In genomic region chr19:51002101-51002532, GRCh38 we compare ENCODE assay signal across 18 cellular contexts. TPM values are rescaled to one million over a fixed set of nuclear protein-coding genes. Genes with fewer than 3 reads are reported as not detected.
A peak's percentile ranks its signal among the peaks of the same experiment; 100 is the strongest.
DNase-seq lines count a peak whose midpoint lies in the region; ATAC-seq and TF ChIP-seq lines count a peak whose summit lies in the region.
"Had no signal": no experiment of that assay in that cellular context is flagged by ENCODE, and none has a peak within 500 bp of the region (broad histone marks: within the 10 kb centered on the region; RNA-seq: fewer than 3 reads in every experiment).

No MANE protein-coding gene starts in this region.

- H3K27me3 Mint-ChIP-seq in endodermal cell (ENCODE audit: insufficient read depth) (peaks cover 62% of the 10 kb centered on the region), nephron progenitor cell (ENCODE audit: low read depth, poor library complexity) (peaks cover 66% of the 10 kb centered on the region)

- no peak overlapping the region for H3K27ac ChIP-seq in endodermal cell (ENCODE audit: low read depth, low read length)
- H3K27ac ChIP-seq: SJCRH30 had no signal

- H3K4me1 Mint-ChIP-seq in endodermal cell (peaks cover 14% of the 10 kb centered on the region), nephron progenitor cell (peaks cover 58% of the 10 kb centered on the region)
- H3K4me1 Mint-ChIP-seq: stimulated activated naive CD8-positive, alpha-beta T cell treated with anti-CD3 and anti-CD28 coated beads, Interleukin-15, amount 100 ng/mL, for 72 hours had no signal

- H3K27ac Mint-ChIP-seq in endodermal cell (peak overlapping the region; percentile 68), nephron progenitor cell (peak overlapping the region; percentile 95)
- H3K27ac Mint-ChIP-seq: activated naive CD4-positive, alpha-beta T cell treated with anti-CD3 and anti-CD28 coated beads for 36 hours; naive B cell; stimulated activated naive CD8-positive, alpha-beta T cell treated with anti-CD3 and anti-CD28 coated beads, Interleukin-15, amount 100 ng/mL, for 72 hours; T-helper 2 cell treated with Interferon-gamma antibody and Interleukin-4, amounts not matched to agents 5 μg/mL and 100 μg/mL, for 36 hours had no signal

- TF ChIP-seq CTCF in endodermal cell (conservative IDR thresholded peaks at IDR 0.05) (no peak), nephron progenitor cell (IDR thresholded peaks at IDR 0.05) (no peak)

- peaks cover 12% of the 10 kb centered on the region for H3K27me3 ChIP-seq in endodermal cell (ENCODE audit: control insufficient read depth, insufficient read depth, low read length, poor library complexity, severe bottlenecking)

- H3K36me3 ChIP-seq in ES-I3 (ENCODE audit: insufficient read depth, low read length): no peaks in the 10 kb centered on the region
- no peaks in the 10 kb centered on the region for H3K36me3 ChIP-seq in endodermal cell (ENCODE audit: control insufficient read depth, insufficient read depth, low read length)
- H3K36me3 ChIP-seq: SJCRH30 had no signal

- no peaks in the 10 kb centered on the region for H3K36me3 Mint-ChIP-seq in endodermal cell (ENCODE audit: low read depth)
- H3K36me3 Mint-ChIP-seq in nephron progenitor cell (ENCODE audit: low read depth): no peaks in the 10 kb centered on the region
- H3K36me3 Mint-ChIP-seq: naive B cell had no signal

- no peak overlapping the region for H3K4me3 ChIP-seq in endodermal cell (ENCODE audit: low read length)
- H3K4me3 ChIP-seq: SJCRH30 had no signal

- H3K9ac ChIP-seq in ES-I3 (ENCODE audit: low read depth, low read length): peak overlapping the region; percentile 49
- no peak overlapping the region for H3K9ac ChIP-seq in endodermal cell (ENCODE audit: extremely low read depth, low read length, poor library complexity, severe bottlenecking)

- DNase-seq in endodermal cell (peak; percentile 79), nephron progenitor cell (peak; percentile 61), NAMALWA (ENCODE audit: low spot score) (no peak), NCI-H526 treated with DMSO at 0.1 percent for 48 hours (lab: John Stamatoyannopoulos, UW) (no peak)
- DNase-seq: left ventricle myocardium superior, naive B cell, NCI-H510A treated with DMSO at 0.1 percent for 48 hours had no signal

- no peaks in the 10 kb centered on the region for H3K9me3 Mint-ChIP-seq in endodermal cell
- H3K9me3 Mint-ChIP-seq in nephron progenitor cell: no peaks in the 10 kb centered on the region
- H3K9me3 Mint-ChIP-seq: activated naive CD4-positive, alpha-beta T cell treated with anti-CD3 and anti-CD28 coated beads for 36 hours; stimulated activated naive CD8-positive, alpha-beta T cell treated with anti-CD3 and anti-CD28 coated beads, Interleukin-15, amount 100 ng/mL, for 72 hours; T-helper 2 cell treated with Interferon-gamma antibody and Interleukin-4, amounts not matched to agents 5 μg/mL and 100 μg/mL, for 36 hours had no signal

- no peak for ATAC-seq in HG03354 (IDR thresholded peaks at IDR 0.05; ENCODE audit: poor library complexity, severe bottlenecking, unreplicated experiment)
- ATAC-seq: left ventricle myocardium superior had no signal

- H3K4me3 Mint-ChIP-seq in endodermal cell: peak overlapping the region; percentile 49
- H3K4me3 Mint-ChIP-seq in nephron progenitor cell: peak overlapping the region; percentile 56
- H3K4me3 Mint-ChIP-seq: activated naive CD4-positive, alpha-beta T cell treated with anti-CD3 and anti-CD28 coated beads for 36 hours; stimulated activated naive CD8-positive, alpha-beta T cell treated with anti-CD3 and anti-CD28 coated beads, Interleukin-15, amount 100 ng/mL, for 72 hours; T-helper 2 cell treated with Interferon-gamma antibody and Interleukin-4, amounts not matched to agents 5 μg/mL and 100 μg/mL, for 36 hours had no signal

- WGBS in endodermal cell (ENCODE audit: insufficient coverage in 1 of 2, insufficient read length in 1 of 2), 2 experiments: 86 to 89% methylated on average over 9 to 12 of the region's 12 CpGs

- H3K9me3 ChIP-seq in ES-I3 (ENCODE audit: control insufficient read depth, insufficient read depth, low read length) (no peaks in the 10 kb centered on the region), endodermal cell (ENCODE audit: control insufficient read depth, low read length) (no peaks in the 10 kb centered on the region)
- H3K9me3 ChIP-seq: SJCRH30 had no signal

- H3K4me1 ChIP-seq in ES-I3 (ENCODE audit: insufficient read depth, low read length) (no peaks in the 10 kb centered on the region; the same call in 1 of the 2 replicates), endodermal cell (ENCODE audit: control insufficient read depth, insufficient read depth, low read length) (no peaks in the 10 kb centered on the region)
- H3K4me1 ChIP-seq: SJCRH30 had no signal

RNA-seq across cellular contexts. Expression of gene KLK8, which starts 0.7 kb away (rescaled TPM):
- total RNA-seq in endodermal cell: 1 to 10 TPM in 1 of 2 donors, not detected in 1; 1.1 TPM
- 0.64 TPM for polyA plus RNA-seq in endodermal cell (2013, experiment 1 of 2)
- 1.0 TPM for polyA plus RNA-seq in endodermal cell (2013, experiment 2 of 2)
- total RNA-seq: activated naive CD4-positive, alpha-beta T cell treated with anti-CD3 and anti-CD28 coated beads for 36 hours; dermis blood vessel endothelial cell; HT1080; left ventricle myocardium superior; M059J; pulmonary artery endothelial cell; SJCRH30 had no signal
- polyA plus RNA-seq: AG04450 had no signal

RNA-seq across cellular contexts. Expression of gene KLK10, which starts 17.4 kb away (rescaled TPM):
- total RNA-seq in endodermal cell: under 1 TPM; 0.46 to 0.91 TPM
- polyA plus RNA-seq in endodermal cell (2013, experiment 1 of 2): 0.50 TPM
- polyA plus RNA-seq in endodermal cell (2013, experiment 2 of 2): 0.21 TPM
- total RNA-seq: activated naive CD4-positive, alpha-beta T cell treated with anti-CD3 and anti-CD28 coated beads for 36 hours; HT1080; M059J; pulmonary artery endothelial cell; SJCRH30 had no signal
- polyA plus RNA-seq: AG04450 had no signal

RNA-seq across cellular contexts. Expression of gene KLK7, which starts 18.4 kb away (rescaled TPM):
- not detected for total RNA-seq in endodermal cell
- not detected for polyA plus RNA-seq in endodermal cell (2013, experiment 1 of 2)
- polyA plus RNA-seq in endodermal cell (2013, experiment 2 of 2): not detected
- total RNA-seq: activated naive CD4-positive, alpha-beta T cell treated with anti-CD3 and anti-CD28 coated beads for 36 hours; HT1080; left ventricle myocardium superior; M059J; pulmonary artery endothelial cell; SJCRH30 had no signal
- polyA plus RNA-seq: AG04450 had no signal

RNA-seq across cellular contexts. Expression of gene KLK11, which starts 24.3 kb away (rescaled TPM):
- 1 to 10 TPM in 1 of 2 donors, under 1 TPM in 1; 0.29 to 2.5 TPM for total RNA-seq in endodermal cell
- not detected for polyA plus RNA-seq in endodermal cell (2013, experiment 1 of 2)
- polyA plus RNA-seq in endodermal cell (2013, experiment 2 of 2): not detected
- total RNA-seq: activated naive CD4-positive, alpha-beta T cell treated with anti-CD3 and anti-CD28 coated beads for 36 hours; dermis blood vessel endothelial cell; HT1080; M059J; pulmonary artery endothelial cell; SJCRH30 had no signal
- polyA plus RNA-seq: AG04450 had no signal

RNA-seq across cellular contexts. Expression of gene KLK12, which starts 32.7 kb away (rescaled TPM):
- total RNA-seq in endodermal cell: not detected
- not detected for polyA plus RNA-seq in endodermal cell (2013, experiment 1 of 2)
- polyA plus RNA-seq in endodermal cell (2013, experiment 2 of 2): not detected
- total RNA-seq: activated naive CD4-positive, alpha-beta T cell treated with anti-CD3 and anti-CD28 coated beads for 36 hours; dermis blood vessel endothelial cell; HT1080; left ventricle myocardium superior; M059J; pulmonary artery endothelial cell; SJCRH30 had no signal
- polyA plus RNA-seq: AG04450 had no signal

Comparison
In these comparisons a context has a peak if more than half of its experiments do, and no peak if none do; other contexts are left out.
1. DNase-seq: peak in endodermal cell (single experiment) and nephron progenitor cell (single experiment); none in NAMALWA (single experiment) and NCI-H526 treated with DMSO at 0.1 percent for 48 hours (single experiment).